8 cellular contexts compared by ENCODE assay signal in the genomic region with DNA sequence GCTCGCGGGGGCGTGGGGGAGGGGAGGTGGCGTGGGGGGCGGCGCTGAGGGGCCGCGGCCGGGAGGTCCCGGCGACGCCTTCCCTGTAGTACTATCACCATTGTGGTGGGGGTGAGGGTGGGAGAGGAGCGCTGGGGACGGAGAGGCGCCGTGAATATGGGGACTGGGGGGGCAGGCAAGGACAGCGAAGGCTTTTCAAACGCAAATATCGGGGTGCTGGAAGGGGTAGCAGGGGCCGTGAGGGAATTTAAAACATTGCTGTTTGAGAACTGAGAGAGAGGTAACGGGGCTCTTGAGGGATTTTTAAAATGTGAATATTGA. TPM values are rescaled to one million over a fixed set of nuclear protein-coding genes. Genes with fewer than 3 reads are reported as not detected.
DNase-seq lines count a peak whose midpoint lies in the region; ATAC-seq and TF ChIP-seq lines count a peak whose summit lies in the region.

No MANE protein-coding gene starts in this region.

- no peak overlapping the region for H3K27ac Mint-ChIP-seq in activated naive CD4-positive, alpha-beta T cell treated with anti-CD3 and anti-CD28 coated beads, Interleukin-2, amount 50 U/mL, for 72 hours

- H3F3A ChIP-seq in SK-N-SH (replicated peaks; ENCODE audit: insufficient read depth) = peaks cover 3% of the 10 kb centered on the region

- peaks cover 24% of the 10 kb centered on the region for H4K20me1 ChIP-seq in SK-N-SH (ENCODE audit: insufficient read depth)

- no peak for TF ChIP-seq RAD21 in SK-N-SH (IDR thresholded peaks at IDR 0.05; ENCODE audit: low read length)

- POLR2A ChIA-PET in SK-N-SH (lab: Yijun Ruan, JAX) = interaction anchor here (1.2 kb wide), 1 partner anchor 210 kb away, joined by 3 read pairs; no protein-coding TSS in a partner anchor

- no peak for TF ChIP-seq CTCF in SK-N-SH (IDR thresholded peaks at IDR 0.05)

- H3K4me2 ChIP-seq in SK-N-SH = peak overlapping the region; percentile 79

- peak overlapping the region; percentile 74 to 87 for H3K4me3 ChIP-seq in SK-N-SH (ENCODE audit: low read depth in 2 of 2, low read length in 1 of 2)
- peak overlapping the region; percentile 86 for H3K4me3 ChIP-seq in iPS-11a (ENCODE audit: low read depth, low read length)
- H3K4me3 ChIP-seq in subcutaneous abdominal adipose tissue (ENCODE audit: low read depth in 1 of 5, low read length in 5 of 5) = peak overlapping the region; percentile 77 to 96 (median 94)

- no peaks in the 10 kb centered on the region for H3K36me3 Mint-ChIP-seq in activated naive CD4-positive, alpha-beta T cell treated with anti-CD3 and anti-CD28 coated beads, Interleukin-2, amount 50 U/mL, for 72 hours

- DNase-seq in activated naive CD4-positive, alpha-beta T cell treated with anti-CD3 and anti-CD28 coated beads, Interleukin-2, amount 50 U/mL, for 72 hours (ENCODE audit: low spot score in 2 of 2) = no peak
- no peak for DNase-seq in activated naive CD4-positive, alpha-beta T cell treated with anti-CD3 and anti-CD28 coated beads, Interleukin-2, amount 50 U/mL, for 16 hours
- no peak for DNase-seq in SK-N-SH
- no peak for DNase-seq in KG1 (lab: John Stamatoyannopoulos, UW)
- DNase-seq in activated CD4-positive, alpha-beta T cell treated with anti-CD3 and anti-CD28 coated beads, Interleukin-2, amount 50 U/mL, for 48 hours = no peak

- H3K4me1 ChIP-seq in SK-N-SH (ENCODE audit: control insufficient read depth in 1 of 2, insufficient read depth in 2 of 2, low read depth in 1 of 2, low read length in 1 of 2) (peaks cover 0 to 7% of the 10 kb centered on the region in 2 experiments; a peak in 3 of 4 replicates), subcutaneous abdominal adipose tissue (ENCODE audit: control insufficient read depth in 5 of 5, insufficient read depth in 5 of 5, low read length in 5 of 5) (peaks cover 1 to 30% (median 25%) of the 10 kb centered on the region in 5 donors)

- H3K9me2 ChIP-seq in SK-N-SH = no peaks in the 10 kb centered on the region

- TF ChIP-seq EP300 in SK-N-SH (IDR thresholded peaks at IDR 0.05; ENCODE audit: borderline replicate concordance in 1 of 2, low read depth in 1 of 2, low read length in 1 of 2) = no peak

- H3K27me3 ChIP-seq in SK-N-SH (ENCODE audit: insufficient read depth) = no peaks in the 10 kb centered on the region
- H3K27me3 ChIP-seq in subcutaneous abdominal adipose tissue (ENCODE audit: control insufficient read depth in 5 of 5, insufficient read depth in 4 of 5, low read length in 5 of 5) = no peaks in the 10 kb centered on the region

- H2AFZ ChIP-seq in SK-N-SH (ENCODE audit: low read depth) = peak overlapping the region; percentile 67; the same call in 1 of the 2 replicates

- WGBS in SK-N-SH (ENCODE audit: low lambda C conversion rate) = under 1% methylated on average over 18 of the region's 21 CpGs

- H3K9me3 ChIP-seq in SK-N-SH (no peaks in the 10 kb centered on the region), subcutaneous abdominal adipose tissue (ENCODE audit: control insufficient read depth in 5 of 5, low read length in 5 of 5) (no peaks in the 10 kb centered on the region)

- H3K27ac ChIP-seq in SK-N-SH (ENCODE audit: low read depth in 2 of 2, low read length in 1 of 2) (peak overlapping the region; percentile 75 to 89; a peak in 3 of 4 replicates), subcutaneous abdominal adipose tissue (ENCODE audit: low read depth, low read length) (peak overlapping the region; percentile 69)

- peak; percentile 4 to 19 for ATAC-seq in activated naive CD4-positive, alpha-beta T cell treated with anti-CD3 and anti-CD28 coated beads, Interleukin-2, amount 50 U/mL, for 72 hours
- no peak for ATAC-seq in HG03571 (IDR thresholded peaks at IDR 0.05; ENCODE audit: unreplicated experiment)

- no peaks in the 10 kb centered on the region for H3K9me3 Mint-ChIP-seq in activated naive CD4-positive, alpha-beta T cell treated with anti-CD3 and anti-CD28 coated beads, Interleukin-2, amount 50 U/mL, for 72 hours

- CTCF ChIA-PET in SK-N-SH (lab: Yijun Ruan, JAX) = no interaction called here

- H3K9ac ChIP-seq in SK-N-SH = peak overlapping the region; percentile 89
- H3K9ac ChIP-seq in subcutaneous abdominal adipose tissue (ENCODE audit: low read length in 5 of 5) = peak overlapping the region; percentile 82 to 89 (median 87)

- H3K79me2 ChIP-seq in SK-N-SH (ENCODE audit: insufficient read depth) = peaks cover 55% of the 10 kb centered on the region

- H3K36me3 ChIP-seq in SK-N-SH (replicated peaks in 1 of 2; ENCODE audit: control insufficient read depth in 1 of 2, insufficient read depth in 2 of 2, low read length in 1 of 2) (no peaks in the 10 kb centered on the region), subcutaneous abdominal adipose tissue (ENCODE audit: control insufficient read depth in 5 of 5, insufficient read depth in 5 of 5, low read length in 5 of 5) (no peaks in the 10 kb centered on the region)

TF ChIP-seq in SK-N-SH, 30 proteins besides CTCF, POLR2A, EP300 and RAD21:
- TF ChIP-seq TEAD4 (IDR thresholded peaks at IDR 0.05; ENCODE audit: borderline replicate concordance, insufficient read depth) = no peak
- TF ChIP-seq YY1 (IDR thresholded peaks at IDR 0.05; ENCODE audit: low read depth) = no peak
- TF ChIP-seq JUND (IDR thresholded peaks at IDR 0.05) = no peak
- TF ChIP-seq SIN3A (IDR thresholded peaks at IDR 0.05; ENCODE audit: borderline replicate concordance, low read depth, low read length) = no peak
- TF ChIP-seq, protein P1, sequence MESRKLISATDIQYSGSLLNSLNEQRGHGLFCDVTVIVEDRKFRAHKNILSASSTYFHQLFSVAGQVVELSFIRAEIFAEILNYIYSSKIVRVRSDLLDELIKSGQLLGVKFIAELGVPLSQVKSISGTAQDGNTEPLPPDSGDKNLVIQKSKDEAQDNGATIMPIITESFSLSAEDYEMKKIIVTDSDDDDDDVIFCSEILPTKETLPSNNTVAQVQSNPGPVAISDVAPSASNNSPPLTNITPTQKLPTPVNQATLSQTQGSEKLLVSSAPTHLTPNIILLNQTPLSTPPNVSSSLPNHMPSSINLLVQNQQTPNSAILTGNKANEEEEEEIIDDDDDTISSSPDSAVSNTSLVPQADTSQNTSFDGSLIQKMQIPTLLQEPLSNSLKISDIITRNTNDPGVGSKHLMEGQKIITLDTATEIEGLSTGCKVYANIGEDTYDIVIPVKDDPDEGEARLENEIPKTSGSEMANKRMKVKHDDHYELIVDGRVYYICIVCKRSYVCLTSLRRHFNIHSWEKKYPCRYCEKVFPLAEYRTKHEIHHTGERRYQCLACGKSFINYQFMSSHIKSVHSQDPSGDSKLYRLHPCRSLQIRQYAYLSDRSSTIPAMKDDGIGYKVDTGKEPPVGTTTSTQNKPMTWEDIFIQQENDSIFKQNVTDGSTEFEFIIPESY (IDR thresholded peaks at IDR 0.05; ENCODE audit: borderline replicate concordance, low read depth) = no peak
- no peak for TF ChIP-seq FOXM1 (IDR thresholded peaks at IDR 0.05; ENCODE audit: low read depth)
- no peak for TF ChIP-seq ELF1 (IDR thresholded peaks at IDR 0.05)
- no peak for TF ChIP-seq SMC3 (IDR thresholded peaks at IDR 0.05; ENCODE audit: low read depth, low read length)
- TF ChIP-seq, protein P2, sequence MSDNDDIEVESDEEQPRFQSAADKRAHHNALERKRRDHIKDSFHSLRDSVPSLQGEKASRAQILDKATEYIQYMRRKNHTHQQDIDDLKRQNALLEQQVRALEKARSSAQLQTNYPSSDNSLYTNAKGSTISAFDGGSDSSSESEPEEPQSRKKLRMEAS (IDR thresholded peaks at IDR 0.05; ENCODE audit: low read depth) = no peak
- TF ChIP-seq, protein P3, sequence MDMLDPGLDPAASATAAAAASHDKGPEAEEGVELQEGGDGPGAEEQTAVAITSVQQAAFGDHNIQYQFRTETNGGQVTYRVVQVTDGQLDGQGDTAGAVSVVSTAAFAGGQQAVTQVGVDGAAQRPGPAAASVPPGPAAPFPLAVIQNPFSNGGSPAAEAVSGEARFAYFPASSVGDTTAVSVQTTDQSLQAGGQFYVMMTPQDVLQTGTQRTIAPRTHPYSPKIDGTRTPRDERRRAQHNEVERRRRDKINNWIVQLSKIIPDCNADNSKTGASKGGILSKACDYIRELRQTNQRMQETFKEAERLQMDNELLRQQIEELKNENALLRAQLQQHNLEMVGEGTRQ (IDR thresholded peaks at IDR 0.05; ENCODE audit: borderline replicate concordance, low read depth, low read length) = no peak
- TF ChIP-seq TCF12 (IDR thresholded peaks at IDR 0.05) = no peak
- no peak for TF ChIP-seq FOSL2 (IDR thresholded peaks at IDR 0.05; ENCODE audit: borderline replicate concordance, low read depth)
- no peak for TF ChIP-seq TAF1 (IDR thresholded peaks at IDR 0.05; ENCODE audit: borderline replicate concordance, low read depth, low read length)
- no peak for TF ChIP-seq MXI1 (IDR thresholded peaks at IDR 0.05; ENCODE audit: low read depth, low read length)
- TF ChIP-seq, protein P4, sequence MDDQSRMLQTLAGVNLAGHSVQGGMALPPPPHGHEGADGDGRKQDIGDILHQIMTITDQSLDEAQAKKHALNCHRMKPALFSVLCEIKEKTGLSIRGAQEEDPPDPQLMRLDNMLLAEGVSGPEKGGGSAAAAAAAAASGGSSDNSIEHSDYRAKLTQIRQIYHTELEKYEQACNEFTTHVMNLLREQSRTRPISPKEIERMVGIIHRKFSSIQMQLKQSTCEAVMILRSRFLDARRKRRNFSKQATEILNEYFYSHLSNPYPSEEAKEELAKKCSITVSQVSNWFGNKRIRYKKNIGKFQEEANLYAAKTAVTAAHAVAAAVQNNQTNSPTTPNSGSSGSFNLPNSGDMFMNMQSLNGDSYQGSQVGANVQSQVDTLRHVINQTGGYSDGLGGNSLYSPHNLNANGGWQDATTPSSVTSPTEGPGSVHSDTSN (IDR thresholded peaks at IDR 0.05) = no peak
- no peak for TF ChIP-seq EZH2phosphoT487 (IDR thresholded peaks at IDR 0.05; ENCODE audit: borderline replicate concordance, low read depth)
- no peak for TF ChIP-seq RCOR1 (IDR thresholded peaks at IDR 0.05; ENCODE audit: low read length)
- no peak for TF ChIP-seq CHD2 (IDR thresholded peaks at IDR 0.05; ENCODE audit: low read length, partially characterized antibody)

RNA-seq across cellular contexts. Expression of a gene that starts 0.4 kb away (rescaled TPM):
- 10 to 100 TPM; 21.2 to 27.3 TPM for total RNA-seq in activated naive CD4-positive, alpha-beta T cell treated with anti-CD3 and anti-CD28 coated beads, Interleukin-2, amount 50 U/mL, for 72 hours
- 6.1 and 8.2 TPM in 2 replicates for polyA plus RNA-seq in SK-N-SH (2012; rRNA removed)
- polyA plus RNA-seq in SK-N-SH (2012; cell fraction: cytosol; rRNA removed) = 6.2 and 6.3 TPM in 2 replicates
- polyA plus RNA-seq in SK-N-SH (2012; cell fraction: nucleus; rRNA removed) = 2.2 and 9.2 TPM in 2 replicates

RNA-seq across cellular contexts. Expression of a gene that starts 21.4 kb away (rescaled TPM):
- total RNA-seq in activated naive CD4-positive, alpha-beta T cell treated with anti-CD3 and anti-CD28 coated beads, Interleukin-2, amount 50 U/mL, for 72 hours = 100 to 1,000 TPM; 111 to 152 TPM
- 16.8 and 19.9 TPM in 2 replicates for polyA plus RNA-seq in SK-N-SH (2012; rRNA removed)
- 25.5 and 36.7 TPM in 2 replicates for polyA plus RNA-seq in SK-N-SH (2012; cell fraction: cytosol; rRNA removed)
- 42.5 and 69.3 TPM in 2 replicates for polyA plus RNA-seq in SK-N-SH (2012; cell fraction: nucleus; rRNA removed)
